In the genomic region with DNA sequence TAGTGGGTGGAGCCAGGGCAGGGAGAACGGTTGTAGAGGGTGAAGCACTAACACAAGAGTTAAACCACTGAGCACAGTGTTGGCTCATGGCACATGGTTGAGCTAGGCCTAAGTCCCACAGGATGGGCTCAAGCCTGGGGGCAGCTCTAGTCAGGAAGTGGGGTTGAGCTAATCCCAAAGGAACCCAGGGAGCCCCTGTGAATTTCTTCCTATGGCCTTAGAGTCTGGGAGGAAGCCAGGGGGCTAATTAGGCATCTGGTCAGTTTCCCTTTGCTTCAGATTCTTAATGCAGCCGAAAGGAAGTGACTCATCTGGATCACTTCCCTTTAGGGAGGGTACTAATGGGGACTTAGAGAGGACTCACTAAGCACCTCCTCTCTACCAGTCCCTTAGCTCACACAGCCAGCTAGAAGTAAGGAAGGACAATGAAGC, we compare ENCODE assay signal across 1 cellular context.
TF ChIP-seq lines count a peak whose summit lies in the region.

No MANE protein-coding gene starts in this region.

TF ChIP-seq in endothelial cell of umbilical vein, 7 proteins besides CTCF, POLR2A, EP300 and RAD21:
- TF ChIP-seq FOS (IDR thresholded peaks at IDR 0.05; ENCODE audit: borderline replicate concordance, insufficient read depth, low read length) (peak; percentile 98), EZH2 (IDR thresholded peaks at IDR 0.05; ENCODE audit: borderline replicate concordance, low read depth, low read length, severe bottlenecking) (no peak), JUN (IDR thresholded peaks at IDR 0.05; ENCODE audit: borderline replicate concordance, insufficient read depth, insufficient read length, low read depth) (peak; percentile 96), GATA2 (IDR thresholded peaks at IDR 0.05; ENCODE audit: insufficient read depth, insufficient read length, low read depth, low read length) (peak; percentile 50), MYC (IDR thresholded peaks at IDR 0.05; ENCODE audit: low read depth, low read length) (peak; percentile 74), POLR2AphosphoS5 (IDR thresholded peaks at IDR 0.05; ENCODE audit: insufficient read depth, low read depth, low read length) (peak; percentile 90)
- TF ChIP-seq, protein P1, sequence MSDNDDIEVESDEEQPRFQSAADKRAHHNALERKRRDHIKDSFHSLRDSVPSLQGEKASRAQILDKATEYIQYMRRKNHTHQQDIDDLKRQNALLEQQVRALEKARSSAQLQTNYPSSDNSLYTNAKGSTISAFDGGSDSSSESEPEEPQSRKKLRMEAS (IDR thresholded peaks at IDR 0.05; ENCODE audit: insufficient read depth, insufficient read length), result peak; percentile 9
